In the genomic region with DNA sequence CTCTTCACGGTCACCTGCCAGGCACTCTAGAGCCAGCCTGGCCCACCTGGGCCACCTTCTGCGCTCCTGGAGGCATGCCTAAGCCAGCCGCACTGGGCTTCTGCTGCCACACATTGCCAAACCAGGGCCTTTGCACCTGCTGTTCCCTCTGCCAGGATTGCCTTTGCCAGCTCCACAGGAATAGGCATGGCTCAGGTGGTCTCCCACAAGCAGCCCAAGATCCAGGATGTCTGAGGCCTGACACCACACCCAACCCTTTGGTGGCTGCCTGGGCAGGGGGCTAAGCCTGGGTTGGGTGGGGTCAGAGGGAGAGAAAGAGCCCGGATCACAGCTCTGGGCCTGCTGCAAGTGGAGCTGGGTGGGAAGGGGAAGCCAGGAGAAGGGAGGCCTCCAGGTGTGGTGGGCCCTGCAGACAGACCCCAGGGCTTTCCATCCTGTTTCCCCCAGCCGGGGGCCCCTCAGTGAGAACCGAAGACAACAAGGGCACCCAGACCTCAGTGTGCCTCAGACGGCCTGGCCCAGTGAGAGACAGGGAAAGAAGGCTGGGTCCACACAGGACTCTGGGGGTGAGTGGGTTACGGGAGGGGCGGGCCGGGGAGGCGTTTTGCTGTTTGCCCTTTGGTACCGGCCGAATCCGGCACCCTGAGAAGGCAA, we compare ENCODE assay signal across 8 cellular contexts. TPM values are rescaled to one million over a fixed set of nuclear protein-coding genes. Genes with fewer than 3 reads are reported as not detected.
DNase-seq lines count a peak whose midpoint lies in the region; ATAC-seq, FAIRE-seq and TF ChIP-seq lines count a peak whose summit lies in the region.

No MANE protein-coding gene starts in this region.

- TF ChIP-seq EP300 in sigmoid colon (IDR thresholded peaks at IDR 0.05), result no peak

- H3K4me3 Mint-ChIP-seq in glutamatergic neuron (ENCODE audit: unreplicated experiment), result no peak overlapping the region

- H3K27ac ChIP-seq in sigmoid colon, result peak overlapping the region in 3 of 4 donors; percentile 18 to 52 (median 42)

- TF ChIP-seq CTCF in sigmoid colon (IDR thresholded peaks at IDR 0.05) (no peak), glutamatergic neuron (IDR thresholded peaks at IDR 0.05; ENCODE audit: partially characterized antibody, unreplicated experiment) (no peak)

- no peak for TF ChIP-seq POLR2A in sigmoid colon (IDR thresholded peaks at IDR 0.05)

- ATAC-seq in GM19397 (IDR thresholded peaks at IDR 0.05; ENCODE audit: unreplicated experiment), result peak; percentile 19
- ATAC-seq in HG03064 (IDR thresholded peaks at IDR 0.05; ENCODE audit: low read depth, unreplicated experiment), result peak; percentile 14
- ATAC-seq in activated naive CD4-positive, alpha-beta T cell treated with anti-CD3 and anti-CD28 coated beads, Interleukin-2, amount 50 U/mL, for 72 hours, result peak; percentile 6 to 9

- no peaks in the 10 kb centered on the region for H3K9me3 ChIP-seq in sigmoid colon

- H3K4me3 ChIP-seq in sigmoid colon, result peak overlapping the region in 2 of 4 donors; percentile 46 to 60

- peak overlapping the region in 1 of 2 donors; percentile 14 for H3K27ac Mint-ChIP-seq in activated naive CD4-positive, alpha-beta T cell treated with anti-CD3 and anti-CD28 coated beads, Interleukin-2, amount 50 U/mL, for 72 hours
- no peak overlapping the region for H3K27ac Mint-ChIP-seq in glutamatergic neuron (ENCODE audit: unreplicated experiment)

- H3K36me3 Mint-ChIP-seq in activated naive CD4-positive, alpha-beta T cell treated with anti-CD3 and anti-CD28 coated beads, Interleukin-2, amount 50 U/mL, for 72 hours, result peaks cover 19 to 26% of the 10 kb centered on the region in 2 donors
- H3K36me3 Mint-ChIP-seq in glutamatergic neuron (ENCODE audit: unreplicated experiment), result no peaks in the 10 kb centered on the region

- H3K4me1 Mint-ChIP-seq in glutamatergic neuron (ENCODE audit: low read depth, unreplicated experiment), result peaks cover 10% of the 10 kb centered on the region

- peaks cover 0 to 36% (median 23%) of the 10 kb centered on the region in 4 donors for H3K4me1 ChIP-seq in sigmoid colon

- intact Hi-C loops in sigmoid colon (cut with DNase I), result no loop called here

- no peaks in the 10 kb centered on the region for H3K27me3 ChIP-seq in sigmoid colon

- peaks cover 12% of the 10 kb centered on the region for H3K27me3 Mint-ChIP-seq in glutamatergic neuron (ENCODE audit: unreplicated experiment)

- DNase-seq in activated naive CD4-positive, alpha-beta T cell treated with anti-CD3 and anti-CD28 coated beads, Interleukin-2, amount 50 U/mL, for 72 hours (ENCODE audit: low spot score in 2 of 2), result no peak
- DNase-seq in sigmoid colon (no peak), AML-193 (lab: John Stamatoyannopoulos, UW) (no peak), DMS153 treated with DMSO at 0.1 percent for 48 hours (lab: John Stamatoyannopoulos, UW; ENCODE audit: unreplicated experiment) (no peak), HTR-8/SVneo (ENCODE audit: insufficient read length, low spot score) (no peak), glutamatergic neuron (no peak)

- WGBS in sigmoid colon, 2 donors, result 56% methylated on average over 14 of the region's 14 CpGs

- H3K36me3 ChIP-seq in sigmoid colon, result no peaks in the 10 kb centered on the region

- H3K9me3 Mint-ChIP-seq in activated naive CD4-positive, alpha-beta T cell treated with anti-CD3 and anti-CD28 coated beads, Interleukin-2, amount 50 U/mL, for 72 hours, result no peaks in the 10 kb centered on the region
- peaks cover 10% of the 10 kb centered on the region for H3K9me3 Mint-ChIP-seq in glutamatergic neuron (ENCODE audit: unreplicated experiment)

- no peak for FAIRE-seq in HTR-8/SVneo (lab: Jason Lieb, UNC)

RNA-seq across cellular contexts. Expression of gene SUSD3, which starts 0.7 kb away (rescaled TPM):
- 10 to 100 TPM; 70.7 to 81.9 TPM for total RNA-seq in activated naive CD4-positive, alpha-beta T cell treated with anti-CD3 and anti-CD28 coated beads, Interleukin-2, amount 50 U/mL, for 72 hours
- total RNA-seq in sigmoid colon (1 to 10 TPM; 1.9 to 7.2 (median 4.7) TPM), glutamatergic neuron (ENCODE audit: unreplicated experiment) (not detected)
- polyA plus RNA-seq in sigmoid colon, result 10 to 100 TPM in 1 of 3 donors, under 1 TPM in 1, not detected in 1; 0.92 to 15.2 TPM

RNA-seq across cellular contexts. Expression of gene CARD19, which starts 38.2 kb away (rescaled TPM):
- total RNA-seq in activated naive CD4-positive, alpha-beta T cell treated with anti-CD3 and anti-CD28 coated beads, Interleukin-2, amount 50 U/mL, for 72 hours, result 10 to 100 TPM; 58.1 to 82.6 TPM
- total RNA-seq in sigmoid colon (10 to 100 TPM; 51.2 to 88.4 (median 85.0) TPM), glutamatergic neuron (ENCODE audit: unreplicated experiment) (55.8 TPM)
- 10 to 100 TPM; 56.8 to 87.2 (median 66.1) TPM for polyA plus RNA-seq in sigmoid colon

Comparison
In these comparisons a context has a peak if more than half of its experiments do, and no peak if none do; other contexts are left out.
1. RNA of gene SUSD3, which starts 0.7 kb away (total RNA-seq): 70.7 to 81.9 TPM in activated naive CD4-positive, alpha-beta T cell treated with anti-CD3 and anti-CD28 coated beads, Interleukin-2, amount 50 U/mL, for 72 hours; 1.9 to 7.2 TPM in sigmoid colon and not detected in glutamatergic neuron (single experiment); every median in the first group is over 4 times any median in the second.
2. Peak in every context shown above with its lines, with median percentiles within 50 percentile points of each other: ATAC-seq.